ENCODE assay signal across 1 cellular context in genomic region chr9:35756743-35757526, GRCh38.
TF ChIP-seq lines count a peak whose summit lies in the region.

No MANE protein-coding gene starts in this region.

TF ChIP-seq in HepG2, 621 proteins besides CTCF, POLR2A, EP300 and RAD21 (continues in another document):
- TF ChIP-seq ZNF879 (CRISPR knock-in tag; IDR thresholded peaks at IDR 0.05) (no peak), ZBTB49 (CRISPR knock-in tag; IDR thresholded peaks at IDR 0.05; ENCODE audit: borderline replicate concordance) (no peak), ZNF784 (CRISPR knock-in tag; IDR thresholded peaks at IDR 0.05; ENCODE audit: borderline replicate concordance) (no peak), HNF4A (CRISPR knock-in tag; IDR thresholded peaks at IDR 0.05) (peak; percentile 24; the same call in 1 of the 2 replicates), ZBTB37 (CRISPR knock-in tag; IDR thresholded peaks at IDR 0.05) (peak; percentile 75; the same call in 1 of the 2 replicates), TGIF2 (CRISPR knock-in tag; IDR thresholded peaks at IDR 0.05) (peak; percentile 64; the same call in 1 of the 2 replicates), MYC (CRISPR knock-in tag; IDR thresholded peaks at IDR 0.05; ENCODE audit: borderline replicate concordance) (peak; percentile 85), ZNF224 (CRISPR knock-in tag; IDR thresholded peaks at IDR 0.05) (0 out of 2 replicates have a peak, but pooled peaks have one; percentile 2), ZMYM4 (CRISPR knock-in tag; IDR thresholded peaks at IDR 0.05) (peak; percentile 66), ZGPAT (CRISPR knock-in tag; IDR thresholded peaks at IDR 0.05) (peak; percentile 65; the same call in 1 of the 2 replicates), U2AF1 (optimal IDR thresholded peaks at IDR 0.05; ENCODE audit: low read depth, low read length) (peak; percentile 72), PLSCR1 (CRISPR knock-in tag; IDR thresholded peaks at IDR 0.05; ENCODE audit: borderline replicate concordance) (no peak), RFXAP (CRISPR knock-in tag; IDR thresholded peaks at IDR 0.05; ENCODE audit: borderline replicate concordance) (0 out of 2 replicates have a peak, but pooled peaks have one; percentile 78), ARID5B (CRISPR knock-in tag; IDR thresholded peaks at IDR 0.05) (peak; percentile 51), PITX1 (CRISPR knock-in tag; IDR thresholded peaks at IDR 0.05) (peak; percentile 58), ZNF687 (CRISPR knock-in tag; IDR thresholded peaks at IDR 0.05) (peak; percentile 94), MEF2D (CRISPR knock-in tag; IDR thresholded peaks at IDR 0.05) (0 out of 2 replicates have a peak, but pooled peaks have one; percentile 27), RCOR2 (CRISPR knock-in tag; IDR thresholded peaks at IDR 0.05) (0 out of 2 replicates have a peak, but pooled peaks have one; percentile 19), AGO1 (IDR thresholded peaks at IDR 0.05; ENCODE audit: low read depth, low read length, poor library complexity, severe bottlenecking) (peak; percentile 86), AKNA (CRISPR knock-in tag; IDR thresholded peaks at IDR 0.05; ENCODE audit: borderline replicate concordance) (peak; percentile 44; the same call in 1 of the 2 replicates), ZBTB46 (CRISPR knock-in tag; IDR thresholded peaks at IDR 0.05; ENCODE audit: borderline replicate concordance) (0 out of 2 replicates have a peak, but pooled peaks have one; percentile 81), CBX1 (IDR thresholded peaks at IDR 0.05; ENCODE audit: low read depth) (no peak), ZNF83 (CRISPR knock-in tag; IDR thresholded peaks at IDR 0.05; ENCODE audit: borderline replicate concordance) (no peak), ZNF143 (CRISPR knock-in tag; IDR thresholded peaks at IDR 0.05) (peak; percentile 46; the same call in 1 of the 2 replicates), KLF12 (CRISPR knock-in tag; IDR thresholded peaks at IDR 0.05; ENCODE audit: borderline replicate concordance) (peak; percentile 91), RBM39 (IDR thresholded peaks at IDR 0.05; ENCODE audit: low read depth, low read length, poor library complexity, severe bottlenecking) (peak; percentile 52), ZMYM2 (CRISPR knock-in tag; IDR thresholded peaks at IDR 0.05) (peak; percentile 70; the same call in 1 of the 2 replicates), AGO2 (optimal IDR thresholded peaks at IDR 0.05; ENCODE audit: low read depth, low read length) (peak; percentile 96), PHF21A (CRISPR knock-in tag; IDR thresholded peaks at IDR 0.05) (peak; percentile 53; the same call in 1 of the 2 replicates), RFX3 (CRISPR knock-in tag; IDR thresholded peaks at IDR 0.05) (no peak), ZNF232 (CRISPR knock-in tag; IDR thresholded peaks at IDR 0.05; ENCODE audit: borderline replicate concordance) (0 out of 2 replicates have a peak, but pooled peaks have one; percentile 47), ZNF432 (CRISPR knock-in tag; IDR thresholded peaks at IDR 0.05; ENCODE audit: borderline replicate concordance) (no peak)
